Comparison of ENCODE assay signal across 13 cellular contexts in genomic region chr19:34474233-34474989, GRCh38. TPM values are rescaled to one million over a fixed set of nuclear protein-coding genes. Genes with fewer than 3 reads are reported as not detected.
DNase-seq lines count a peak whose midpoint lies in the region; ATAC-seq and TF ChIP-seq lines count a peak whose summit lies in the region.
"Had no signal": no experiment of that assay in that cellular context is flagged by ENCODE, and none has a peak within 500 bp of the region (broad histone marks: within the 10 kb centered on the region; RNA-seq: fewer than 3 reads in every experiment).

No MANE protein-coding gene starts in this region.

- peaks cover 6% of the 10 kb centered on the region for H4K20me1 ChIP-seq in osteoblast (ENCODE audit: insufficient read depth, low read length)

- ATAC-seq in HG03045 (IDR thresholded peaks at IDR 0.05; ENCODE audit: unreplicated experiment), result no peak

- H3K36me3 ChIP-seq in SJSA1 (peaks cover 52% of the 10 kb centered on the region), osteoblast (ENCODE audit: insufficient read depth, low read length) (peaks cover 35% of the 10 kb centered on the region)

- H3K4me1 ChIP-seq in SJSA1 (replicated peaks) (peaks cover 25% of the 10 kb centered on the region), osteoblast (ENCODE audit: insufficient read depth, low read length) (peaks cover 24% of the 10 kb centered on the region)
- H3K4me1 ChIP-seq: thyroid gland had no signal

- H3K9me3 ChIP-seq in SJSA1 (replicated peaks) (no peaks in the 10 kb centered on the region), osteoblast (ENCODE audit: low read depth, low read length) (no peaks in the 10 kb centered on the region)
- H3K9me3 ChIP-seq: thyroid gland had no signal

- H3K27me3 ChIP-seq in HL-60 (ENCODE audit: insufficient read depth, poor library complexity, severe bottlenecking), result no peaks in the 10 kb centered on the region
- no peaks in the 10 kb centered on the region for H3K27me3 ChIP-seq in SJSA1 (replicated peaks)
- H3K27me3 ChIP-seq in osteoblast (ENCODE audit: insufficient read depth, low read length), result no peaks in the 10 kb centered on the region
- H3K27me3 ChIP-seq: thyroid gland had no signal

- TF ChIP-seq CTCF in HL-60 (IDR thresholded peaks at IDR 0.05; ENCODE audit: insufficient read depth, low read length), result no peak
- no peak for TF ChIP-seq CTCF in osteoblast (IDR thresholded peaks at IDR 0.05; ENCODE audit: extremely low read depth, low read depth, low read length)

- peak; percentile 49 for DNase-seq in SIG-M5 treated with dmso at 0.1 percent for 504 hours (lab: John Stamatoyannopoulos, UW; ENCODE audit: unreplicated experiment)
- DNase-seq in SIG-M5 (lab: John Stamatoyannopoulos, UW), result no peak
- no peak for DNase-seq in HL-60 (ENCODE audit: low read depth in 1 of 2, low spot score in 1 of 2)
- no peak for DNase-seq in SJSA1 (ENCODE audit: low read depth in 1 of 2, low spot score in 2 of 2)
- DNase-seq in osteoblast (ENCODE audit: insufficient read length, low spot score, missing footprints), result no peak
- no peak for DNase-seq in NCI-H1417 (lab: John Stamatoyannopoulos, UW)
- no peak for DNase-seq in hypothalamus (lab: John Stamatoyannopoulos, UW)
- DNase-seq: activated naive CD8-positive, alpha-beta T cell treated with anti-CD3 and anti-CD28 coated beads, Interleukin-2, amount 10 ng/mL, durations not matched to agents 7 days and 5 days; cerebellar nuclear complex; stimulated activated CD4-positive, alpha-beta T cell treated with anti-CD3 and anti-CD28 coated beads, Interleukin-2, amount 100 ng/mL, for 24 hours; thyroid gland; WERI-Rb-1 had no signal

- no peak overlapping the region for H2AFZ ChIP-seq in osteoblast (ENCODE audit: low read length)

- peak overlapping the region; percentile 45; the same call in 1 of the 2 replicates for H3K27ac ChIP-seq in HL-60 (replicated peaks)
- peak overlapping the region; percentile 16; the same call in 1 of the 2 replicates for H3K27ac ChIP-seq in SJSA1
- peak overlapping the region; percentile 17 for H3K27ac ChIP-seq in osteoblast (ENCODE audit: low read depth, low read length)
- H3K27ac ChIP-seq: thyroid gland, WERI-Rb-1 had no signal

- no peaks in the 10 kb centered on the region for H3K79me2 ChIP-seq in osteoblast (ENCODE audit: insufficient read depth, low read length)

- H3K4me3 ChIP-seq in HL-60 (replicated peaks; ENCODE audit: insufficient read depth, low read length) (no peak overlapping the region), SJSA1 (no peak overlapping the region), osteoblast (ENCODE audit: insufficient read depth, low read length) (no peak overlapping the region)
- H3K4me3 ChIP-seq: thyroid gland had no signal

- peak overlapping the region; percentile 57 for H3K4me2 ChIP-seq in osteoblast (ENCODE audit: insufficient read depth, low read length)

RNA-seq across cellular contexts. Expression of gene WTIP, which starts 7.1 kb away (rescaled TPM):
- total RNA-seq in SJSA1 (2014; rRNA removed; shearing (Covaris generic)), result 41.5 and 53.0 TPM in 2 replicates
- total RNA-seq in osteoblast, result 38.7 and 43.9 TPM in 2 replicates

RNA-seq across cellular contexts. Expression of gene UBA2, which starts 46.2 kb away (rescaled TPM):
- total RNA-seq in SJSA1 (2014; rRNA removed; shearing (Covaris generic)), result 187 and 209 TPM in 2 replicates
- total RNA-seq in osteoblast, result 112 and 121 TPM in 2 replicates
